In genomic region chr9:35911690-35912089, GRCh38 we compare ENCODE assay signal across 16 cellular contexts. TPM values are rescaled to one million over a fixed set of nuclear protein-coding genes. Genes with fewer than 3 reads are reported as not detected.
DNase-seq lines count a peak whose midpoint lies in the region; ATAC-seq and TF ChIP-seq lines count a peak whose summit lies in the region.
"Had no signal": no experiment of that assay in that cellular context is flagged by ENCODE, and none has a peak within 500 bp of the region (broad histone marks: within the 10 kb centered on the region; RNA-seq: fewer than 3 reads in every experiment).

No MANE protein-coding gene starts in this region.

- no TSS peak for BruUV-seq in HCT116 (replicated peaks; lab: Mats Ljungman, UMichigan)

- H3K27ac ChIP-seq in HCT116 (ENCODE audit: low read depth, low read length) = no peak overlapping the region
- peak overlapping the region in 1 of 2 donors; percentile 66 for H3K27ac ChIP-seq in lung (ENCODE audit: low read depth in 1 of 2, low read length in 1 of 2)
- H3K27ac ChIP-seq in tibial nerve = peak overlapping the region; percentile 5 to 97 (median 56)
- H3K27ac ChIP-seq: hepatocyte had no signal

- H3K79me2 ChIP-seq in HCT116 (ENCODE audit: insufficient read depth, low read length) = no peaks in the 10 kb centered on the region
- H3K79me2 ChIP-seq: hepatocyte had no signal

- H3K9me3 ChIP-seq in HCT116 (ENCODE audit: control insufficient read depth in 1 of 2, insufficient read depth in 1 of 2, low read depth in 1 of 2, low read length in 2 of 2) = no peaks in the 10 kb centered on the region
- no peaks in the 10 kb centered on the region for H3K9me3 ChIP-seq in lung (ENCODE audit: control insufficient read depth in 2 of 2, insufficient read depth in 1 of 2, low read length in 1 of 2)
- no peaks in the 10 kb centered on the region for H3K9me3 ChIP-seq in tibial nerve

- no peak overlapping the region for H3K4me3 Mint-ChIP-seq in activated T-helper 17 cell treated with anti-CD3 and anti-CD28 coated beads, Interleukin-2, amount 50 U/mL, for 72 hours
- H3K4me3 Mint-ChIP-seq: activated naive CD8-positive, alpha-beta T cell treated with anti-CD3 and anti-CD28 coated beads, Interleukin-2, amount 50 U/mL, for 24 hours; CD14-positive monocyte had no signal

- no peak for TF ChIP-seq RAD21 in HCT116 (IDR thresholded peaks at IDR 0.05; ENCODE audit: low read depth)

- H3K9me3 Mint-ChIP-seq in activated T-helper 17 cell treated with anti-CD3 and anti-CD28 coated beads, Interleukin-2, amount 50 U/mL, for 72 hours = no peaks in the 10 kb centered on the region
- H3K9me3 Mint-ChIP-seq: activated naive CD8-positive, alpha-beta T cell treated with anti-CD3 and anti-CD28 coated beads, Interleukin-2, amount 50 U/mL, for 24 hours had no signal

- H3K4me3 ChIP-seq in HCT116 (replicated peaks in 1 of 2; ENCODE audit: low read depth in 1 of 2, low read length in 2 of 2) = no peak overlapping the region
- no peak overlapping the region for H3K4me3 ChIP-seq in lung
- peak overlapping the region in 1 of 4 donors; percentile 25 for H3K4me3 ChIP-seq in tibial nerve
- H3K4me3 ChIP-seq: hepatocyte had no signal

- H3K9me2 ChIP-seq in HCT116 (ENCODE audit: insufficient read depth) = no peaks in the 10 kb centered on the region

- H3K4me1 ChIP-seq in HCT116 (ENCODE audit: control insufficient read depth in 1 of 2, insufficient read depth in 2 of 2, low read length in 2 of 2) (peaks cover 30 to 46% of the 10 kb centered on the region in 2 experiments), lung (ENCODE audit: control insufficient read depth in 2 of 2, insufficient read depth in 2 of 2, low read length in 2 of 2) (peaks cover 0 to 30% of the 10 kb centered on the region in 2 donors), tibial nerve (peaks cover 0 to 77% (median 43%) of the 10 kb centered on the region in 4 donors)

- no peak for TF ChIP-seq CTCF in HCT116 (IDR thresholded peaks at IDR 0.05 in 2 of 3, conservative IDR thresholded peaks at IDR 0.05 in 1 of 3; ENCODE audit: borderline replicate concordance in 1 of 3, insufficient read depth in 1 of 3, low read depth in 2 of 3, low read length in 2 of 3)
- TF ChIP-seq CTCF in lung (IDR thresholded peaks at IDR 0.05; ENCODE audit: control extremely low read depth, extremely low read depth) = no peak
- TF ChIP-seq CTCF in tibial nerve (IDR thresholded peaks at IDR 0.05) = no peak

- intact Hi-C loops in HCT116 (cut with micrococcal nuclease) = loop anchor here (1.0 kb wide), 1 partner anchor 121 kb away; no protein-coding TSS in a partner anchor

- H3K36me3 Mint-ChIP-seq in activated T-helper 17 cell treated with anti-CD3 and anti-CD28 coated beads, Interleukin-2, amount 50 U/mL, for 72 hours (ENCODE audit: low read depth) = no peaks in the 10 kb centered on the region
- H3K36me3 Mint-ChIP-seq: CD14-positive monocyte had no signal

- H2AFZ ChIP-seq in HCT116 (ENCODE audit: low read depth, low read length, poor library complexity, severe bottlenecking) = peak overlapping the region; percentile 83
- H2AFZ ChIP-seq: hepatocyte had no signal

- H3K9ac ChIP-seq in HCT116 (ENCODE audit: low read length) = no peak overlapping the region

- H3K27me3 ChIP-seq in HCT116 (ENCODE audit: insufficient read depth, low read length) (no peaks in the 10 kb centered on the region), lung (ENCODE audit: control insufficient read depth, insufficient read depth) (no peaks in the 10 kb centered on the region), tibial nerve (no peaks in the 10 kb centered on the region)
- H3K27me3 ChIP-seq: hepatocyte had no signal

- peaks cover 29% of the 10 kb centered on the region for H3K4me1 Mint-ChIP-seq in activated T-helper 17 cell treated with anti-CD3 and anti-CD28 coated beads, Interleukin-2, amount 50 U/mL, for 72 hours

- peak overlapping the region; percentile 81 for H3K27ac Mint-ChIP-seq in activated T-helper 17 cell treated with anti-CD3 and anti-CD28 coated beads, Interleukin-2, amount 50 U/mL, for 72 hours
- H3K27ac Mint-ChIP-seq: activated naive CD8-positive, alpha-beta T cell treated with anti-CD3 and anti-CD28 coated beads, Interleukin-2, amount 50 U/mL, for 24 hours had no signal

- POLR2A ChIA-PET in HCT116 (lab: Charles Lee) = no interaction called here

- CTCF ChIA-PET in HCT116 (lab: Charles Lee) = interaction anchor here (0.7 to 2.4 kb wide), 10 partner anchors 9 to 179 kb away, joined by 3 to 8 read pairs (median 4); partner anchors contain the start of gene CREB3

- H4K20me1 ChIP-seq in HCT116 (ENCODE audit: insufficient read depth) = no peaks in the 10 kb centered on the region

- no peak overlapping the region for H3K4me2 ChIP-seq in HCT116 (ENCODE audit: low read length)
- H3K4me2 ChIP-seq: hepatocyte had no signal

- WGBS in lung, 2 donors = 71 to 73% methylated on average over 9 to 10 of the region's 10 CpGs
- WGBS in tibial nerve, 2 donors = 80 to 81% methylated on average over 10 of the region's 10 CpGs

- no peak for TF ChIP-seq EP300 in tibial nerve (IDR thresholded peaks at IDR 0.05)

- DNase-seq in HCT116 (ENCODE audit: low read depth, low spot score) (no peak), lung (ENCODE audit: low spot score) (peak; percentile 21), tibial nerve (ENCODE audit: low spot score in 2 of 2) (no peak), NK-92 (lab: John Stamatoyannopoulos, UW; ENCODE audit: unreplicated experiment) (no peak)
- DNase-seq: activated naive CD8-positive, alpha-beta T cell treated with anti-CD3 and anti-CD28 coated beads, Interleukin-2, amount 50 U/mL, for 24 hours; DND-41; midbrain; NCI-H1436; retina had no signal

- ATAC-seq in HCT116 = no peak
- no peak for ATAC-seq in activated T-helper 17 cell treated with anti-CD3 and anti-CD28 coated beads, Interleukin-2, amount 50 U/mL, for 72 hours (replicated peaks)
- ATAC-seq in lung (ENCODE audit: insufficient read depth, low FRiP score) = no peak
- no peak for ATAC-seq in HG03457 (IDR thresholded peaks at IDR 0.05; ENCODE audit: unreplicated experiment)
- no peak for ATAC-seq in GM18858 (IDR thresholded peaks at IDR 0.05; ENCODE audit: unreplicated experiment)
- ATAC-seq: Panc1 had no signal

- H3K27me3 Mint-ChIP-seq in activated T-helper 17 cell treated with anti-CD3 and anti-CD28 coated beads, Interleukin-2, amount 50 U/mL, for 72 hours = no peaks in the 10 kb centered on the region
- H3K27me3 Mint-ChIP-seq: activated naive CD8-positive, alpha-beta T cell treated with anti-CD3 and anti-CD28 coated beads, Interleukin-2, amount 50 U/mL, for 24 hours had no signal

- TF ChIP-seq POLR2A in HCT116 (IDR thresholded peaks at IDR 0.05; ENCODE audit: borderline replicate concordance, extremely low read depth, insufficient read depth, insufficient read length) = no peak
- TF ChIP-seq POLR2A in tibial nerve (IDR thresholded peaks at IDR 0.05) = no peak

- RAD21 ChIA-PET in HCT116 (lab: Charles Lee; ENCODE audit: low non-redundant PET in 1 of 2, low total read pairs in 2 of 2, uncharacterized antibody in 2 of 2, unreplicated experiment in 2 of 2) = interaction anchor here in 1 of 2 experiments (1.4 kb wide), 1 partner anchor 34 kb away, joined by 6 read pairs; no protein-coding TSS in a partner anchor

- H3K36me3 ChIP-seq in HCT116 (ENCODE audit: control insufficient read depth in 1 of 2, insufficient read depth in 2 of 2, low read length in 2 of 2) (no peaks in the 10 kb centered on the region), lung (ENCODE audit: control insufficient read depth in 2 of 2, insufficient read depth in 2 of 2, low read length in 2 of 2) (no peaks in the 10 kb centered on the region), tibial nerve (no peaks in the 10 kb centered on the region)

TF ChIP-seq in HCT116, 20 proteins besides CTCF, POLR2A, EP300 and RAD21:
- TF ChIP-seq SP1 (IDR thresholded peaks at IDR 0.05; ENCODE audit: low read depth) (no peak), YY1 (IDR thresholded peaks at IDR 0.05; ENCODE audit: extremely low read depth, insufficient replicate concordance, low read depth, low read length) (no peak), JUND (IDR thresholded peaks at IDR 0.05) (no peak)
TF ChIP-seq in HCT116: peak in this region for 0.

RNA-seq across cellular contexts. Expression of gene SPAAR, which starts 2.4 kb away (rescaled TPM):
- total RNA-seq in HCT116 (2021; ENCODE audit: unreplicated experiment) (not detected), lung (1 to 10 TPM; 3.7 to 6.7 TPM), tibial nerve (10 to 100 TPM in 1 of 4 donors, 1 to 10 TPM in 3; 5.1 to 12.2 (median 7.7) TPM)
- 0.05 TPM in 1 of 2 replicates, not detected in the other for polyA plus RNA-seq in HCT116 (2012)
- total RNA-seq in activated T-helper 17 cell treated with anti-CD3 and anti-CD28 coated beads, Interleukin-2, amount 50 U/mL, for 72 hours = not detected
- polyA plus RNA-seq in lung = 1 to 10 TPM; 5.7 to 5.8 TPM
- total RNA-seq: hepatocyte had no signal
- polyA plus RNA-seq: CD14-positive monocyte, hepatocyte, keratinocyte had no signal

RNA-seq across cellular contexts. Expression of gene HRCT1, which starts 5.7 kb away (rescaled TPM):
- total RNA-seq in HCT116 (2021; ENCODE audit: unreplicated experiment) = 0.32 TPM
- 0.81 and 1.1 TPM in 2 replicates for polyA plus RNA-seq in HCT116 (2012)
- not detected for total RNA-seq in activated T-helper 17 cell treated with anti-CD3 and anti-CD28 coated beads, Interleukin-2, amount 50 U/mL, for 72 hours
- 10 to 100 TPM in 1 of 2 donors, not detected in 1; 14.1 TPM for total RNA-seq in lung
- 1 to 10 TPM; 1.7 to 6.3 TPM for polyA plus RNA-seq in lung
- total RNA-seq in tibial nerve = 10 to 100 TPM in 3 of 4 donors, 1 to 10 TPM in 1; 7.2 to 15.5 (median 12.0) TPM
- polyA plus RNA-seq: CD14-positive monocyte, keratinocyte had no signal

RNA-seq across cellular contexts. Expression of gene OR13J1, which starts 41.5 kb away (rescaled TPM):
- total RNA-seq in HCT116 (2021; ENCODE audit: unreplicated experiment) (not detected), lung (not detected), tibial nerve (not detected)
- 0.06 TPM in 1 of 2 replicates, not detected in the other for polyA plus RNA-seq in HCT116 (2012)
- total RNA-seq in activated T-helper 17 cell treated with anti-CD3 and anti-CD28 coated beads, Interleukin-2, amount 50 U/mL, for 72 hours = not detected
- polyA plus RNA-seq in lung = not detected
- total RNA-seq: hepatocyte had no signal
- polyA plus RNA-seq: CD14-positive monocyte, hepatocyte, keratinocyte had no signal

RNA-seq across cellular contexts. Expression of gene OR2S2, which starts 46.3 kb away (rescaled TPM):
- total RNA-seq in HCT116 (2021; ENCODE audit: unreplicated experiment) (not detected), lung (not detected), tibial nerve (not detected)
- polyA plus RNA-seq in HCT116 (2012) = not detected in 2 replicates
- total RNA-seq in activated T-helper 17 cell treated with anti-CD3 and anti-CD28 coated beads, Interleukin-2, amount 50 U/mL, for 72 hours = not detected
- not detected for polyA plus RNA-seq in lung
- polyA plus RNA-seq: CD14-positive monocyte, hepatocyte, keratinocyte had no signal
